Comparison of ENCODE assay signal across 1 cellular context in genomic region chr22:35022291-35022690, GRCh38.
TF ChIP-seq lines count a peak whose summit lies in the region.

No MANE protein-coding gene starts in this region.

TF ChIP-seq in H1, 55 proteins besides CTCF, POLR2A, EP300 and RAD21:
- TF ChIP-seq NRF1 (IDR thresholded peaks at IDR 0.05; ENCODE audit: low read depth, low read length) (no peak), RFX5 (IDR thresholded peaks at IDR 0.05; ENCODE audit: borderline replicate concordance, low read depth, low read length) (no peak), TBP (IDR thresholded peaks at IDR 0.05; ENCODE audit: low read depth, low read length) (no peak), JUND (IDR thresholded peaks at IDR 0.05; ENCODE audit: low read length) (no peak), ZNF274 (IDR thresholded peaks at IDR 0.05; ENCODE audit: borderline replicate concordance, extremely low read depth, low read length) (no peak), SUZ12 (IDR thresholded peaks at IDR 0.05; ENCODE audit: low read length) (no peak), E2F6 (IDR thresholded peaks at IDR 0.05) (no peak), CTBP2 (IDR thresholded peaks at IDR 0.05; ENCODE audit: borderline replicate concordance, insufficient read depth, insufficient read length, low read length) (no peak), RXRA (IDR thresholded peaks at IDR 0.05; ENCODE audit: insufficient read depth, low read depth, low read length) (no peak), TCF12 (IDR thresholded peaks at IDR 0.05; ENCODE audit: low read depth, low read length) (no peak), PHF8 (conservative IDR thresholded peaks at IDR 0.05; ENCODE audit: low read depth, low read length) (no peak), TEAD4 (IDR thresholded peaks at IDR 0.05; ENCODE audit: low read depth, low read length) (no peak), KDM5A (IDR thresholded peaks at IDR 0.05; ENCODE audit: low read length) (no peak)
- TF ChIP-seq, protein P1, sequence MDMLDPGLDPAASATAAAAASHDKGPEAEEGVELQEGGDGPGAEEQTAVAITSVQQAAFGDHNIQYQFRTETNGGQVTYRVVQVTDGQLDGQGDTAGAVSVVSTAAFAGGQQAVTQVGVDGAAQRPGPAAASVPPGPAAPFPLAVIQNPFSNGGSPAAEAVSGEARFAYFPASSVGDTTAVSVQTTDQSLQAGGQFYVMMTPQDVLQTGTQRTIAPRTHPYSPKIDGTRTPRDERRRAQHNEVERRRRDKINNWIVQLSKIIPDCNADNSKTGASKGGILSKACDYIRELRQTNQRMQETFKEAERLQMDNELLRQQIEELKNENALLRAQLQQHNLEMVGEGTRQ (IDR thresholded peaks at IDR 0.05; ENCODE audit: low read length), result no peak
TF ChIP-seq in H1: peak in this region for 0.
